Comparison of ENCODE assay signal across 8 cellular contexts in genomic region chr1:162790303-162790984, GRCh38. TPM values are rescaled to one million over a fixed set of nuclear protein-coding genes. Genes with fewer than 3 reads are reported as not detected.
DNase-seq lines count a peak whose midpoint lies in the region; ATAC-seq and TF ChIP-seq lines count a peak whose summit lies in the region.
"Not testable (repeated sequence)": the region's sequence is repeated elsewhere in the genome, so short reads cannot be mapped to it uniquely, and the experiment has no call there.

Gene HSD17B7, plus strand, starts transcription at chr1:162790702. Its CDS starts 99 bp downstream, at chr1:162790801.

- H3K4me1 ChIP-seq in OCI-LY7 (ENCODE audit: insufficient read depth, low read length, poor library complexity, severe bottlenecking); mononuclear cell (ENCODE audit: insufficient read depth, low read length): not testable (repeated sequence)

- H3K4me2 ChIP-seq in OCI-LY7 (ENCODE audit: low read length): peak within 1 kb of the TSS; percentile 87

- H3K9me3 Mint-ChIP-seq in IgD-negative memory B cell: not testable (repeated sequence)

- BruUV-seq in OCI-LY7 (replicated peaks; lab: Mats Ljungman, UMichigan): not testable (repeated sequence)

- peak within 1 kb of the TSS; percentile 69 for H3K4me3 ChIP-seq in OCI-LY7 (ENCODE audit: low read depth, low read length, poor library complexity, severe bottlenecking)
- H3K4me3 ChIP-seq in epithelial cell of esophagus (ENCODE audit: low read length): peak within 1 kb of the TSS; percentile 50
- peak within 1 kb of the TSS; percentile 49 for H3K4me3 ChIP-seq in mononuclear cell (ENCODE audit: low read length)

- CTCF ChIA-PET in OCI-LY7 (lab: Charles Lee; ENCODE audit: unreplicated experiment): not testable (repeated sequence)

- DNase-seq in DMS 273 treated with DMSO at 0.1 percent for 48 hours (lab: John Stamatoyannopoulos, UW) (peak; percentile 79), OCI-LY7 (ENCODE audit: low spot score) (peak; percentile 84), activated T-cell treated with anti-CD3 and anti-CD28 coated beads for 1 hour (ENCODE audit: low read depth) (peak; percentile 58), epithelial cell of esophagus (ENCODE audit: low read depth) (peak; percentile 74)
- peak; percentile 51 to 55 for DNase-seq in stimulated activated CD8-positive, alpha-beta memory T cell treated with anti-CD3 and anti-CD28 coated beads, Interleukin-2, amount 100 ng/mL, for 48 hours (ENCODE audit: low read depth in 2 of 2)

- peak; percentile 99 for ATAC-seq in GM21576 (IDR thresholded peaks at IDR 0.05; ENCODE audit: unreplicated experiment)

- peak within 1 kb of the TSS; percentile 86 to 97 (median 97) for H3K27ac Mint-ChIP-seq in IgD-negative memory B cell

- intact Hi-C loops in OCI-LY7 (cut with micrococcal nuclease; ENCODE audit: unreplicated experiment): not testable (repeated sequence)

- H4K20me1 ChIP-seq in OCI-LY7 (ENCODE audit: insufficient read depth, low read length): not testable (repeated sequence)

- H3K79me2 ChIP-seq in OCI-LY7 (ENCODE audit: insufficient read depth, low read depth, low read length): not testable (repeated sequence)

- POLR2A ChIA-PET in OCI-LY7 (lab: Charles Lee): not testable (repeated sequence)

- H3K9me3 ChIP-seq in OCI-LY7 (ENCODE audit: low read length); mononuclear cell (ENCODE audit: low read depth, low read length): not testable (repeated sequence)

- not testable (repeated sequence) for H3K36me3 Mint-ChIP-seq in IgD-negative memory B cell

- peaks cover 13% of the 10 kb centered on the region for H3K36me3 ChIP-seq in OCI-LY7 (ENCODE audit: insufficient read depth, low read length)

- peak within 1 kb of the TSS; percentile 80 for H2AFZ ChIP-seq in OCI-LY7 (ENCODE audit: low read length)

- H3K27ac ChIP-seq in OCI-LY7 (ENCODE audit: low read depth, low read length, poor library complexity, severe bottlenecking): peak within 1 kb of the TSS; percentile 52

- not testable (repeated sequence) for TF ChIP-seq CTCF in OCI-LY7 (conservative IDR thresholded peaks at IDR 0.05; ENCODE audit: low read length)
- TF ChIP-seq CTCF in epithelial cell of esophagus (IDR thresholded peaks at IDR 0.05; ENCODE audit: insufficient read depth, low read depth, low read length, missing control alignments): peak; percentile 21

- not testable (repeated sequence) for H3K27me3 ChIP-seq in mononuclear cell (ENCODE audit: insufficient read depth, low read length)

- not testable (repeated sequence) for H3K27me3 Mint-ChIP-seq in IgD-negative memory B cell

- H3K9me2 ChIP-seq in OCI-LY7 (ENCODE audit: insufficient read depth, low read length): not testable (repeated sequence)

- not testable (repeated sequence) for H3K4me1 Mint-ChIP-seq in IgD-negative memory B cell

- peak within 1 kb of the TSS; percentile 92 to 99 (median 96) for H3K4me3 Mint-ChIP-seq in IgD-negative memory B cell

RNA-seq across cellular contexts. Expression of gene HSD17B7, which starts in this region (rescaled TPM):
- 26.6 TPM for polyA plus RNA-seq in IgD-negative memory B cell
- total RNA-seq in OCI-LY7 (2014; rRNA removed; shearing (Covaris generic)): 41.2 and 47.6 TPM in 2 replicates
- total RNA-seq in OCI-LY7 (2022): 48.5 and 51.1 TPM in 2 replicates
- total RNA-seq in mononuclear cell: 6.7 TPM

Comparison
In these comparisons a context has a peak if more than half of its experiments do, and no peak if none do; other contexts are left out.
1. Peak in every context shown above with its lines: DNase-seq, ATAC-seq, H3K4me3 ChIP-seq and H3K27ac ChIP-seq.